In genomic region chr17:16286009-16286946, GRCh38 we compare ENCODE assay signal across 8 cellular contexts.
A peak's percentile ranks its signal among the peaks of the same experiment; 100 is the strongest.
DNase-seq lines count a peak whose midpoint lies in the region; ATAC-seq and TF ChIP-seq lines count a peak whose summit lies in the region.

No MANE protein-coding gene starts in this region.

- H3K4me2 ChIP-seq in trophoblast cell (ENCODE audit: low read length), result peak overlapping the region; percentile 71

- peak; percentile 73 for DNase-seq in activated naive CD4-positive, alpha-beta T cell treated with Interleukin-2 at 50 U/mL for 16 hours
- DNase-seq in glomerular visceral epithelial cell (ENCODE audit: extremely low spot score) (peak; percentile 95), trophoblast cell (peak; percentile 89 to 90), transverse colon (peak; percentile 92)

- H3K36me3 ChIP-seq in trophoblast cell (ENCODE audit: control insufficient read depth in 1 of 2, insufficient read depth in 2 of 2, low read length in 2 of 2) (no peaks in the 10 kb centered on the region), transverse colon (no peaks in the 10 kb centered on the region)

- H3K27me3 ChIP-seq in trophoblast cell (ENCODE audit: insufficient read depth, low read length) (no peaks in the 10 kb centered on the region), transverse colon (no peaks in the 10 kb centered on the region)

- peaks cover 8% of the 10 kb centered on the region for H3K79me1 ChIP-seq in trophoblast cell (ENCODE audit: low read length)

- H3K18ac ChIP-seq in trophoblast cell (ENCODE audit: low read length), result peak overlapping the region; percentile 6

- no peaks in the 10 kb centered on the region for H3K9me3 ChIP-seq in trophoblast cell (ENCODE audit: insufficient read depth, low read depth, low read length)
- no peaks in the 10 kb centered on the region for H3K9me3 ChIP-seq in transverse colon

- peak; percentile 86 for ATAC-seq in GM18873 (IDR thresholded peaks at IDR 0.05; ENCODE audit: low FRiP score, unreplicated experiment)
- ATAC-seq in HG03103 (IDR thresholded peaks at IDR 0.05; ENCODE audit: low read depth, unreplicated experiment), result peak; percentile 85

- peak overlapping the region; percentile 14 for H4K12ac ChIP-seq in trophoblast cell (ENCODE audit: low read depth, low read length)

- no peak for TF ChIP-seq EP300 in transverse colon (IDR thresholded peaks at IDR 0.05; ENCODE audit: low read depth)

- H2BK12ac ChIP-seq in trophoblast cell (ENCODE audit: low read length), result peak overlapping the region; percentile 50

- H3K79me2 ChIP-seq in trophoblast cell (ENCODE audit: control insufficient read depth, insufficient read depth, low read length, poor library complexity), result no peaks in the 10 kb centered on the region

- H4K8ac ChIP-seq in trophoblast cell (ENCODE audit: low read depth, low read length), result peak overlapping the region; percentile 22

- peak overlapping the region; percentile 54 for H4K91ac ChIP-seq in trophoblast cell (ENCODE audit: low read depth, low read length)

- peak overlapping the region; percentile 87 for H3K9ac ChIP-seq in trophoblast cell (ENCODE audit: low read length)

- H3K4me1 ChIP-seq in trophoblast cell (ENCODE audit: control insufficient read depth in 1 of 2, insufficient read depth in 2 of 2, low read length in 2 of 2), result peaks cover 17 to 25% of the 10 kb centered on the region in 2 experiments
- H3K4me1 ChIP-seq in transverse colon, result peaks cover 33 to 60% (median 51%) of the 10 kb centered on the region in 4 donors

- no CpG with 5 or more reads among the region's 26 CpGs for WGBS in trophoblast cell (ENCODE audit: extremely low coverage, insufficient coverage, insufficient read length)
- 17 to 29% methylated on average over 10 to 26 of the region's 26 CpGs for WGBS in transverse colon (ENCODE audit: low coverage in 1 of 2), 2 donors

- H3K23ac ChIP-seq in trophoblast cell (ENCODE audit: low read length), result no peak overlapping the region

- H2BK120ac ChIP-seq in trophoblast cell (ENCODE audit: insufficient read depth, low read length, poor library complexity), result peak overlapping the region; percentile 90

- peak overlapping the region; percentile 85 for H2BK5ac ChIP-seq in trophoblast cell (ENCODE audit: low read depth, low read length, poor library complexity)

- H3K27ac ChIP-seq in 22Rv1 (no peak overlapping the region), trophoblast cell (ENCODE audit: low read depth, low read length) (peak overlapping the region; percentile 97), transverse colon (peak overlapping the region; percentile 89 to 97 (median 95))

- H3K4ac ChIP-seq in trophoblast cell (ENCODE audit: low read depth, low read length), result no peak overlapping the region

- H2AFZ ChIP-seq in trophoblast cell (ENCODE audit: insufficient read depth, low read length, poor library complexity), result peak overlapping the region; percentile 40

- peak overlapping the region; percentile 34 for H3K4me3 ChIP-seq in trophoblast cell (ENCODE audit: low read depth, low read length)
- peak overlapping the region in 1 of 4 donors; percentile 30 for H3K4me3 ChIP-seq in transverse colon

- in situ Hi-C loops in transverse colon (cut with MboI; ENCODE audit: low pct_ligation_motif_present in 1 of 4, low pct_unique_long_range_greater_than_20kb in 1 of 4, low sequenced_read_pairs in 3 of 4), result no loop called here

- TF ChIP-seq CTCF in 22Rv1 (IDR thresholded peaks at IDR 0.05) (peak; percentile 8), transverse colon (IDR thresholded peaks at IDR 0.05) (peak in 1 of 5 experiments; percentile 1)

- H2AK5ac ChIP-seq in trophoblast cell (ENCODE audit: low read length), result peak overlapping the region; percentile 0

- H3K14ac ChIP-seq in trophoblast cell (ENCODE audit: low read length), result peak overlapping the region; percentile 43

- intact Hi-C loops in transverse colon (cut with DNase I; ENCODE audit: low total_unique reads), result no loop called here

- TF ChIP-seq POLR2A in Raji (IDR thresholded peaks at IDR 0.05; ENCODE audit: insufficient read depth, low read depth, low read length), result peak; percentile 57; the same call in 1 of the 2 replicates
- peak; percentile 84 for TF ChIP-seq POLR2A in transverse colon (IDR thresholded peaks at IDR 0.05)
